Comparison of ENCODE assay signal across 35 cellular contexts in the genomic region with DNA sequence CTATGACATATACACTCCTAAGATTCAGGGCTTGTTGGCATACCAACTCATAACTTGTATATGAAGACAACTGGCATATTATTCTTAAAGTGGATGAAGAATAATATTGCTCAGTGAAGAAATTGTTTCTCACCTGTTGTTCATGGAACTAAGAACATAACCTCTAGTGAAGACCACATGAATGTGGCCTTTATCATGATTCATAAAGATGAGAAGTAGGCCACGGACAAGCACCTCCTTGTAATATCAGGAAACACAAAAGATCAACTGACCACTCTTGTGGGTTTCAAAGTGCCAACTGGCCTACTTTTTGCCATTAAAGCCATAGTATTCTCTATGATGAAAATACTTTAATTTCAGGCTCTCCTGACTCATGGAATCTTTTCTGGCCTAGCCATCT.
"Had no signal": no experiment of that assay in that cellular context is flagged by ENCODE, and none has a peak within 500 bp of the region (broad histone marks: within the 10 kb centered on the region; RNA-seq: fewer than 3 reads in every experiment).

No MANE protein-coding gene starts in this region.

- H2AFZ ChIP-seq: PC-9 had no signal

- H3K27ac ChIP-seq: PC-9 had no signal

- H3K9ac ChIP-seq: SK-N-SH had no signal

- H3K4me3 Mint-ChIP-seq: activated CD4-positive, alpha-beta T cell treated with anti-CD3 and anti-CD28 coated beads for 36 hours; activated CD4-positive, alpha-beta T cell treated with anti-CD3 and anti-CD28 coated beads, Interleukin-2, amount 10 ng/mL, durations not matched to agents 7 days and 5 days; activated CD8-positive, alpha-beta T cell treated with anti-CD3 and anti-CD28 coated beads, Interleukin-2, amount 10 ng/mL, durations not matched to agents 7 days and 5 days; activated naive CD4-positive, alpha-beta T cell treated with anti-CD3 and anti-CD28 coated beads for 36 hours; activated naive CD8-positive, alpha-beta T cell; activated naive CD8-positive, alpha-beta T cell treated with anti-CD3 and anti-CD28 coated beads, Interleukin-2, amount 50 U/mL, for 24 hours; activated T-cell treated with anti-CD3 and anti-CD28 coated beads, Interleukin-2, amount 50 U/mL, for 4 hours; activated T-helper 1 cell treated with anti-CD3 and anti-CD28 coated beads, Interleukin-12 subunit alpha, Interleukin-12 subunit beta, Interleukin-2, Interleukin-4 antibody, amounts not matched to agents 30 ng/mL and 10 ng/mL and 1 ng/mL, durations not matched to agents 14 hours and 24 hours and 36 hours; brain; T-helper 1 cell treated with Interleukin-12 subunit alpha and Interleukin-12 subunit beta and Interleukin-4 antibody, amounts not matched to agents 30 μg/mL and 1 μg/mL, for 36 hours; T-helper 2 cell treated with Interferon-gamma antibody and Interleukin-4, amounts not matched to agents 5 μg/mL and 100 μg/mL, for 36 hours had no signal

- H3K9me2 ChIP-seq: SK-N-SH had no signal

- H3K4me2 ChIP-seq: PC-9, SK-N-SH had no signal

- FAIRE-seq: bronchial epithelial cell, TTC549 had no signal

- ATAC-seq: activated CD4-positive, alpha-beta T cell treated with anti-CD3 and anti-CD28 coated beads for 36 hours; activated CD4-positive, CD25-positive, alpha-beta regulatory T cell treated with anti-CD3 and anti-CD28 coated beads, Interleukin-2, amount 50 U/mL, for 24 hours; activated CD8-positive, alpha-beta T cell treated with anti-CD3 and anti-CD28 coated beads, Interleukin-2, amount 10 ng/mL, durations not matched to agents 7 days and 5 days; activated naive CD8-positive, alpha-beta T cell treated with anti-CD3 and anti-CD28 coated beads, Interleukin-2, amount 50 U/mL, for 24 hours; activated T-cell treated with anti-CD3 and anti-CD28 coated beads, Interleukin-2, amount 50 U/mL, for 4 hours had no signal

- H3K4me3 ChIP-seq: PC-9 had no signal

- H3K27ac Mint-ChIP-seq: activated CD4-positive, alpha-beta T cell treated with anti-CD3 and anti-CD28 coated beads for 36 hours; activated CD4-positive, alpha-beta T cell treated with anti-CD3 and anti-CD28 coated beads, Interleukin-2, amount 10 ng/mL, durations not matched to agents 7 days and 5 days; activated CD8-positive, alpha-beta T cell treated with anti-CD3 and anti-CD28 coated beads, Interleukin-2, amount 10 ng/mL, durations not matched to agents 7 days and 5 days; activated naive CD4-positive, alpha-beta T cell treated with anti-CD3 and anti-CD28 coated beads for 36 hours; activated naive CD8-positive, alpha-beta T cell; activated naive CD8-positive, alpha-beta T cell treated with anti-CD3 and anti-CD28 coated beads, Interleukin-2, amount 50 U/mL, for 24 hours; activated T-helper 1 cell treated with anti-CD3 and anti-CD28 coated beads, Interleukin-12 subunit alpha, Interleukin-12 subunit beta, Interleukin-2, Interleukin-4 antibody, amounts not matched to agents 30 ng/mL and 10 ng/mL and 1 ng/mL, durations not matched to agents 14 hours and 24 hours and 36 hours; brain; T-helper 1 cell treated with Interleukin-12 subunit alpha and Interleukin-12 subunit beta and Interleukin-4 antibody, amounts not matched to agents 30 μg/mL and 1 μg/mL, for 36 hours; T-helper 2 cell treated with Interferon-gamma antibody and Interleukin-4, amounts not matched to agents 5 μg/mL and 100 μg/mL, for 36 hours had no signal

- H3K36me3 Mint-ChIP-seq: activated naive CD8-positive, alpha-beta T cell; brain had no signal

- H3K4me1 Mint-ChIP-seq: activated CD4-positive, alpha-beta T cell treated with anti-CD3 and anti-CD28 coated beads for 36 hours; activated CD4-positive, alpha-beta T cell treated with anti-CD3 and anti-CD28 coated beads, Interleukin-2, amount 10 ng/mL, durations not matched to agents 7 days and 5 days; activated naive CD8-positive, alpha-beta T cell treated with anti-CD3 and anti-CD28 coated beads, Interleukin-2, amount 50 U/mL, for 24 hours; brain had no signal

- H3K27me3 Mint-ChIP-seq: activated CD4-positive, alpha-beta T cell treated with anti-CD3 and anti-CD28 coated beads for 36 hours; activated CD4-positive, alpha-beta T cell treated with anti-CD3 and anti-CD28 coated beads, Interleukin-2, amount 10 ng/mL, durations not matched to agents 7 days and 5 days; activated naive CD8-positive, alpha-beta T cell; activated naive CD8-positive, alpha-beta T cell treated with anti-CD3 and anti-CD28 coated beads, Interleukin-2, amount 50 U/mL, for 24 hours; brain had no signal

- H3K9me3 Mint-ChIP-seq: activated CD4-positive, alpha-beta T cell treated with anti-CD3 and anti-CD28 coated beads, Interleukin-2, amount 10 ng/mL, durations not matched to agents 7 days and 5 days; T-helper 2 cell treated with Interferon-gamma antibody and Interleukin-4, amounts not matched to agents 5 μg/mL and 100 μg/mL, for 36 hours had no signal

- H3K9me3 ChIP-seq: SK-N-SH had no signal

- DNase-seq: activated CD4-positive, alpha-beta T cell treated with anti-CD3 and anti-CD28 coated beads for 36 hours; activated CD4-positive, alpha-beta T cell treated with anti-CD3 and anti-CD28 coated beads, Interleukin-2, amount 10 ng/mL, durations not matched to agents 7 days and 5 days; activated CD4-positive, alpha-beta T cell treated with anti-CD3 and anti-CD28 coated beads, Interleukin-2, amount 50 U/mL, for 48 hours; activated CD8-positive, alpha-beta memory T cell treated with anti-CD3 and anti-CD28 coated beads, Interleukin-2, amount 50 U/mL, for 4 hours; activated CD8-positive, alpha-beta T cell treated with anti-CD3 and anti-CD28 coated beads, Interleukin-2, amount 10 ng/mL, durations not matched to agents 7 days and 5 days; activated gamma-delta T cell treated with Interleukin-2 at 50 U/mL for 16 hours; activated naive CD4-positive, alpha-beta T cell treated with anti-CD3 and anti-CD28 coated beads for 36 hours; activated naive CD8-positive, alpha-beta T cell treated with anti-CD3 and anti-CD28 coated beads, Interleukin-2, amount 50 U/mL, for 24 hours; activated T-cell treated with anti-CD3 and anti-CD28 coated beads for 4 hours; activated T-cell treated with anti-CD3 and anti-CD28 coated beads, Interleukin-2, amount 50 U/mL, for 4 hours; anterior cingulate cortex; caudate nucleus; cerebellar nuclear complex; Kasumi-1; MM.1S; MV-4-11; NCI-H1092; NCI-H1436 treated with DMSO at 0.1 percent for 48 hours; NCI-H1694 treated with DMSO at 0.1 percent for 48 hours; NCI-H2029; NCI-H510A; NCI-H526; NCI-H748 treated with DMSO at 0.1 percent for 48 hours; NK-92 treated with Interleukin-12 subunit alpha and Interleukin-12 subunit beta, amount 100 ng/mL, for 24 hours; PC-9; Right ventricle myocardium superior; SK-N-SH had no signal
